17 cellular contexts compared by ENCODE assay signal in the genomic region with DNA sequence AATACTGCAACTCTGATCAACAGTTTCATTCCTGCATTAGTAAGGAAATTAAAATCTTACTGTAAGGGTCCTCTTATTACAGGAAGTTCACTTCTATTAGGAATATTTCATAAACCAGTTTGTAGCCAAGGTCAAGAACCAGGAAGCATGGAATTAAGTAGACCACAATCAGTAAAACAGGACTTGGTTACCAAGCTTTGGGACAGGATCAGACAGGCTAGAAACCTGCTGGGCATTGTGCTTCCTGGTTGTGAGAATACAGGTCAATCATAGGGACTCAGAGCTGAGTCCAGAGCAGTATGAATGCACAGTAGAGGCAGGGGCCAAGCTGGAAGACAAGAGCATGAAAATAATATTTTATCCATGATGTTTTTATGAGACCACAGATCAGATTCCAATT.
"Had no signal": no experiment of that assay in that cellular context is flagged by ENCODE, and none has a peak within 500 bp of the region (broad histone marks: within the 10 kb centered on the region; RNA-seq: fewer than 3 reads in every experiment).

No MANE protein-coding gene starts in this region.

- H3K9me3 Mint-ChIP-seq: activated CD8-positive, alpha-beta T cell treated with anti-CD3 and anti-CD28 coated beads for 36 hours; activated naive CD4-positive, alpha-beta T cell treated with anti-CD3 and anti-CD28 coated beads, Interleukin-2, amount 50 U/mL, for 24 hours; activated T-cell treated with anti-CD3 and anti-CD28 coated beads, Interleukin-2, amount 50 U/mL, for 4 hours; stimulated activated naive CD8-positive, alpha-beta T cell treated with anti-CD3 and anti-CD28 coated beads, Interleukin-15, amount 100 ng/mL, for 72 hours had no signal

- ATAC-seq: activated CD4-positive, alpha-beta T cell treated with anti-CD3 and anti-CD28 coated beads for 36 hours; activated CD8-positive, alpha-beta T cell treated with anti-CD3 and anti-CD28 coated beads for 36 hours; activated T-cell treated with anti-CD3 and anti-CD28 coated beads, Interleukin-2, amount 50 U/mL, for 4 hours; left cardiac atrium; naive thymus-derived CD4-positive, alpha-beta T cell; sciatic nerve; stimulated activated naive CD8-positive, alpha-beta T cell treated with anti-CD3 and anti-CD28 coated beads, Interleukin-15, amount 100 ng/mL, for 72 hours; T-helper 17 cell had no signal

- H3K27ac Mint-ChIP-seq: activated CD4-positive, alpha-beta T cell treated with anti-CD3 and anti-CD28 coated beads for 36 hours; activated CD8-positive, alpha-beta T cell treated with anti-CD3 and anti-CD28 coated beads for 36 hours; activated naive CD4-positive, alpha-beta T cell treated with anti-CD3 and anti-CD28 coated beads, Interleukin-2, amount 50 U/mL, for 24 hours; naive thymus-derived CD4-positive, alpha-beta T cell; stimulated activated naive CD8-positive, alpha-beta T cell treated with anti-CD3 and anti-CD28 coated beads, Interleukin-15, amount 100 ng/mL, for 72 hours; T-helper 17 cell had no signal

- H3K27me3 ChIP-seq: ovary, testis had no signal

- H3K4me1 Mint-ChIP-seq: activated CD4-positive, alpha-beta T cell treated with anti-CD3 and anti-CD28 coated beads for 36 hours; activated naive CD4-positive, alpha-beta T cell treated with anti-CD3 and anti-CD28 coated beads, Interleukin-2, amount 50 U/mL, for 24 hours; stimulated activated naive CD8-positive, alpha-beta T cell treated with anti-CD3 and anti-CD28 coated beads, Interleukin-15, amount 100 ng/mL, for 72 hours had no signal

- H3K36me3 ChIP-seq: ovary, WERI-Rb-1 had no signal

- H3K36me3 Mint-ChIP-seq: activated naive CD4-positive, alpha-beta T cell treated with anti-CD3 and anti-CD28 coated beads, Interleukin-2, amount 50 U/mL, for 24 hours; naive thymus-derived CD4-positive, alpha-beta T cell had no signal

- H3K4me3 ChIP-seq: lung, ovary, testis had no signal

- H3K4me3 Mint-ChIP-seq: activated CD4-positive, alpha-beta T cell treated with anti-CD3 and anti-CD28 coated beads for 36 hours; activated CD8-positive, alpha-beta T cell treated with anti-CD3 and anti-CD28 coated beads for 36 hours; activated naive CD4-positive, alpha-beta T cell treated with anti-CD3 and anti-CD28 coated beads, Interleukin-2, amount 50 U/mL, for 24 hours; activated T-cell treated with anti-CD3 and anti-CD28 coated beads, Interleukin-2, amount 50 U/mL, for 4 hours; naive thymus-derived CD4-positive, alpha-beta T cell; stimulated activated naive CD8-positive, alpha-beta T cell treated with anti-CD3 and anti-CD28 coated beads, Interleukin-15, amount 100 ng/mL, for 72 hours; T-helper 17 cell had no signal

- FAIRE-seq: colon had no signal

- H3K27me3 Mint-ChIP-seq: activated CD8-positive, alpha-beta T cell treated with anti-CD3 and anti-CD28 coated beads for 36 hours; activated naive CD4-positive, alpha-beta T cell treated with anti-CD3 and anti-CD28 coated beads, Interleukin-2, amount 50 U/mL, for 24 hours; naive thymus-derived CD4-positive, alpha-beta T cell; stimulated activated naive CD8-positive, alpha-beta T cell treated with anti-CD3 and anti-CD28 coated beads, Interleukin-15, amount 100 ng/mL, for 72 hours; T-helper 17 cell had no signal

- DNase-seq: activated CD4-positive, alpha-beta T cell treated with anti-CD3 and anti-CD28 coated beads for 36 hours; activated CD8-positive, alpha-beta T cell treated with anti-CD3 and anti-CD28 coated beads for 36 hours; activated effector memory CD4-positive, alpha-beta T cell treated with anti-CD3 and anti-CD28 coated beads, Interleukin-2, amount 50 U/mL, for 16 hours; activated T-cell treated with anti-CD3 and anti-CD28 coated beads, Interleukin-2, amount 50 U/mL, for 4 hours; foreskin fibroblast; glutamatergic neuron; left cardiac atrium; naive thymus-derived CD4-positive, alpha-beta T cell; ovary; stimulated activated naive CD8-positive, alpha-beta T cell treated with anti-CD3 and anti-CD28 coated beads, Interleukin-15, amount 100 ng/mL, for 72 hours; T-helper 17 cell; testis; WERI-Rb-1 had no signal
